ENCODE assay signal across 24 cellular contexts in the genomic region with DNA sequence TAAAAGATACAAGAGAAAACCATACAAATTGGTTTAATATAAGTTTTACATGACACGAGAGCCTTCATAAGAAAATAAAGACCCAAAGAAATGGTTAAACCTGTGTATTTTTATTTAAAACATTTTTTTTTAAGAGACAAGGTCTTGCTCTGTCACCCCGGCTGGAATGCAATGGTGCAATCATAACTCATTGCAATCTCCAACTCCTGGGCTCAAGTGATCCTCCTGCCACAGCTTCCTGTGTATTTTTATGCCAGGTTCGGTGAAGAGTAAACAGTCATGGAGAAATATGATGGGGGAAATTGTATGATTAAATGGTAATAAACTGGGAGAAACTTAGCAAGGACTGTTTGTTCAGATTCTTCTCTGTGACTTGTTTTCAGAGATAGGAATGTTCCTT.
"Had no signal": no experiment of that assay in that cellular context is flagged by ENCODE, and none has a peak within 500 bp of the region (broad histone marks: within the 10 kb centered on the region; RNA-seq: fewer than 3 reads in every experiment).

No MANE protein-coding gene starts in this region.

- H3K9me3 ChIP-seq: heart right ventricle, thoracic aorta, upper lobe of left lung had no signal

- H3K4me3 ChIP-seq: heart right ventricle, lung, thoracic aorta, upper lobe of left lung had no signal

- H3K9me3 Mint-ChIP-seq: activated B cell treated with CpG ODN at 0.5 μM for 24 hours; activated naive CD4-positive, alpha-beta T cell treated with anti-CD3 and anti-CD28 coated beads for 36 hours; activated naive CD8-positive, alpha-beta T cell treated with anti-CD3 and anti-CD28 coated beads, Interleukin-2, amount 10 ng/mL, durations not matched to agents 7 days and 5 days; neural crest cell had no signal

- H3K4me1 Mint-ChIP-seq: activated B cell treated with CpG ODN at 0.5 μM for 24 hours; activated CD4-positive, alpha-beta T cell treated with anti-CD3 and anti-CD28 coated beads for 36 hours; activated naive CD8-positive, alpha-beta T cell treated with anti-CD3 and anti-CD28 coated beads, Interleukin-2, amount 10 ng/mL, durations not matched to agents 7 days and 5 days; naive thymus-derived CD4-positive, alpha-beta T cell had no signal

- H3K27me3 ChIP-seq: heart right ventricle, upper lobe of left lung had no signal

- DNase-seq: activated B cell treated with CpG ODN at 0.5 μM for 24 hours; activated CD4-positive, alpha-beta T cell treated with anti-CD3 and anti-CD28 coated beads for 36 hours; activated CD4-positive, alpha-beta T cell treated with anti-CD3 and anti-CD28 coated beads, Interleukin-2, amount 50 U/mL, for 4 hours; activated CD8-positive, alpha-beta memory T cell treated with anti-CD3 and anti-CD28 coated beads, Interleukin-2, amount 50 U/mL, for 48 hours; activated effector memory CD4-positive, alpha-beta T cell treated with Interleukin-2 at 50 U/mL for 16 hours; activated naive CD4-positive, alpha-beta T cell treated with anti-CD3 and anti-CD28 coated beads for 36 hours; activated naive CD8-positive, alpha-beta T cell treated with anti-CD3 and anti-CD28 coated beads, Interleukin-2, amount 10 ng/mL, durations not matched to agents 7 days and 5 days; activated T-cell treated with anti-CD3 and anti-CD28 coated beads, Interleukin-2, amount 50 U/mL, for 48 hours; cerebellar nuclear complex; cortex of kidney; heart right ventricle; islet precursor cell; naive thymus-derived CD4-positive, alpha-beta T cell; retina; stimulated activated CD4-positive, alpha-beta T cell treated with anti-CD3 and anti-CD28 coated beads, Interleukin-4, amount 100 ng/mL, for 24 hours; stimulated activated naive CD4-positive, alpha-beta T cell treated with Interleukin-2 at 50 U/mL for 16 hours; T1000 had no signal

- ATAC-seq: activated CD4-positive, alpha-beta T cell treated with anti-CD3 and anti-CD28 coated beads for 36 hours; heart right ventricle; naive thymus-derived CD4-positive, alpha-beta T cell had no signal

- H3K4me1 ChIP-seq: heart right ventricle, upper lobe of left lung had no signal

- H3K4me3 Mint-ChIP-seq: activated B cell treated with CpG ODN at 0.5 μM for 24 hours; activated CD4-positive, alpha-beta T cell treated with anti-CD3 and anti-CD28 coated beads for 36 hours; activated naive CD4-positive, alpha-beta T cell treated with anti-CD3 and anti-CD28 coated beads for 36 hours; activated naive CD8-positive, alpha-beta T cell treated with anti-CD3 and anti-CD28 coated beads, Interleukin-2, amount 10 ng/mL, durations not matched to agents 7 days and 5 days; naive thymus-derived CD4-positive, alpha-beta T cell; neural crest cell; T-helper 1 cell treated with Interleukin-12 subunit alpha and Interleukin-12 subunit beta and Interleukin-4 antibody, amounts not matched to agents 30 μg/mL and 1 μg/mL, for 36 hours had no signal

- H3K27ac Mint-ChIP-seq: activated B cell treated with CpG ODN at 0.5 μM for 24 hours; activated CD4-positive, alpha-beta T cell treated with anti-CD3 and anti-CD28 coated beads for 36 hours; activated naive CD4-positive, alpha-beta T cell treated with anti-CD3 and anti-CD28 coated beads for 36 hours; activated naive CD8-positive, alpha-beta T cell treated with anti-CD3 and anti-CD28 coated beads, Interleukin-2, amount 10 ng/mL, durations not matched to agents 7 days and 5 days; naive thymus-derived CD4-positive, alpha-beta T cell; progenitor cell of endocrine pancreas; T-helper 1 cell treated with Interleukin-12 subunit alpha and Interleukin-12 subunit beta and Interleukin-4 antibody, amounts not matched to agents 30 μg/mL and 1 μg/mL, for 36 hours had no signal

- H3K36me3 Mint-ChIP-seq: activated naive CD8-positive, alpha-beta T cell treated with anti-CD3 and anti-CD28 coated beads, Interleukin-2, amount 10 ng/mL, durations not matched to agents 7 days and 5 days; naive thymus-derived CD4-positive, alpha-beta T cell had no signal

- H3K36me3 ChIP-seq: heart right ventricle, thoracic aorta, upper lobe of left lung had no signal

- H3K27me3 Mint-ChIP-seq: activated B cell treated with CpG ODN at 0.5 μM for 24 hours; activated CD4-positive, alpha-beta T cell treated with anti-CD3 and anti-CD28 coated beads for 36 hours; activated naive CD8-positive, alpha-beta T cell treated with anti-CD3 and anti-CD28 coated beads, Interleukin-2, amount 10 ng/mL, durations not matched to agents 7 days and 5 days; naive thymus-derived CD4-positive, alpha-beta T cell had no signal

- H3K27ac ChIP-seq: epithelial cell of prostate, heart right ventricle, thoracic aorta had no signal
